ENCODE assay signal across 2 cellular contexts in the genomic region with DNA sequence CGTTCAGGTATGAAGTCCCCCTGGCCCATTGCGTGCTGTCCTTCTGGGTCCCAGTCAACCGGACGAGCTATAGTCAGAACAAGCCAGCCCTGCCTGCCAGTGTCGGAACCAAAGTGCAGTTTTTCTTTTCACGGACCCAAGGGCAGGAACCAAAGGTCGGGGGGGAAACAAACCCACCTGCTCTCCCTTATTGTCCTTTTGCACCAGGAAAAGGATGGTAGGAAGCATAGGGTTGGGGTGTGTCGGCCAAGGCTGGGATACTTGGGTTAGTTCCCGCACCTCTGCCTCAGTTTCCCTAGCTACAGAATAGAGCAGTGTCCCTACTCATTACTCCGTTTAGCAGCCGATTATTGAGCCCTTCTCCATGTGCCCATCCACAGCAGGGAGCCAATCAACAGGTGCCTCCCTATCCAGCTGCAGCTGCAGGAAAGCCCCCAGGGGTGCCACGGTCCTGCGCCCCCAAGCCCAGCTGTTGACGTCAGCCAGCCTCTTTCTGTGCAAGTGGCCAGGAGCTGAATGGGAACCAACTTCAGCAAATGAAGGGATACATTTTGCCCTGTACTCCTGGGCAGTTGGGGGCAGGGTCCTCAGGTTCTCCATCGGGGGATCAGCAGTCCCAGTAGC.
TF ChIP-seq lines count a peak whose summit lies in the region.

No MANE protein-coding gene starts in this region.

TF ChIP-seq in K562, 482 proteins besides CTCF, POLR2A, EP300 and RAD21:
- TF ChIP-seq POLR2G (IDR thresholded peaks at IDR 0.05; ENCODE audit: low read depth, low read length): 0 out of 2 replicates have a peak, but pooled peaks have one; percentile 3
- TF ChIP-seq ESRRA (IDR thresholded peaks at IDR 0.05; ENCODE audit: borderline replicate concordance, low read depth): no peak

TF ChIP-seq in HepG2, 621 proteins besides CTCF, POLR2A, EP300 and RAD21:
- TF ChIP-seq, protein P1, sequence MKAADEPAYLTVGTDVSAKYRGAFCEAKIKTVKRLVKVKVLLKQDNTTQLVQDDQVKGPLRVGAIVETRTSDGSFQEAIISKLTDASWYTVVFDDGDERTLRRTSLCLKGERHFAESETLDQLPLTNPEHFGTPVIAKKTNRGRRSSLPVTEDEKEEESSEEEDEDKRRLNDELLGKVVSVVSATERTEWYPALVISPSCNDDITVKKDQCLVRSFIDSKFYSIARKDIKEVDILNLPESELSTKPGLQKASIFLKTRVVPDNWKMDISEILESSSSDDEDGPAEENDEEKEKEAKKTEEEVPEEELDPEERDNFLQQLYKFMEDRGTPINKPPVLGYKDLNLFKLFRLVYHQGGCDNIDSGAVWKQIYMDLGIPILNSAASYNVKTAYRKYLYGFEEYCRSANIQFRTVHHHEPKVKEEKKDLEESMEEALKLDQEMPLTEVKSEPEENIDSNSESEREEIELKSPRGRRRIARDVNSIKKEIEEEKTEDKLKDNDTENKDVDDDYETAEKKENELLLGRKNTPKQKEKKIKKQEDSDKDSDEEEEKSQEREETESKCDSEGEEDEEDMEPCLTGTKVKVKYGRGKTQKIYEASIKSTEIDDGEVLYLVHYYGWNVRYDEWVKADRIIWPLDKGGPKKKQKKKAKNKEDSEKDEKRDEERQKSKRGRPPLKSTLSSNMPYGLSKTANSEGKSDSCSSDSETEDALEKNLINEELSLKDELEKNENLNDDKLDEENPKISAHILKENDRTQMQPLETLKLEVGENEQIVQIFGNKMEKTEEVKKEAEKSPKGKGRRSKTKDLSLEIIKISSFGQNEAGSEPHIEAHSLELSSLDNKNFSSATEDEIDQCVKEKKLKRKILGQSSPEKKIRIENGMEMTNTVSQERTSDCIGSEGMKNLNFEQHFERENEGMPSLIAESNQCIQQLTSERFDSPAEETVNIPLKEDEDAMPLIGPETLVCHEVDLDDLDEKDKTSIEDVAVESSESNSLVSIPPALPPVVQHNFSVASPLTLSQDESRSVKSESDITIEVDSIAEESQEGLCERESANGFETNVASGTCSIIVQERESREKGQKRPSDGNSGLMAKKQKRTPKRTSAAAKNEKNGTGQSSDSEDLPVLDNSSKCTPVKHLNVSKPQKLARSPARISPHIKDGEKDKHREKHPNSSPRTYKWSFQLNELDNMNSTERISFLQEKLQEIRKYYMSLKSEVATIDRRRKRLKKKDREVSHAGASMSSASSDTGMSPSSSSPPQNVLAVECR (CRISPR knock-in tag; IDR thresholded peaks at IDR 0.05; ENCODE audit: borderline replicate concordance): peak; percentile 38; the same call in 1 of the 2 replicates
- TF ChIP-seq MAFG (CRISPR knock-in tag; IDR thresholded peaks at IDR 0.05): no peak
